ENCODE assay signal across 10 cellular contexts in genomic region chr9:121651014-121651294, GRCh38. TPM values are rescaled to one million over a fixed set of nuclear protein-coding genes. Genes with fewer than 3 reads are reported as not detected.
DNase-seq lines count a peak whose midpoint lies in the region; ATAC-seq and TF ChIP-seq lines count a peak whose summit lies in the region.
"Had no signal": no experiment of that assay in that cellular context is flagged by ENCODE, and none has a peak within 500 bp of the region (broad histone marks: within the 10 kb centered on the region; RNA-seq: fewer than 3 reads in every experiment).

No MANE protein-coding gene starts in this region.

- H3K4me1 Mint-ChIP-seq in naive thymus-derived CD8-positive, alpha-beta T cell = peaks cover 11 to 18% (median 18%) of the 10 kb centered on the region in 4 donors
- H3K4me1 Mint-ChIP-seq in activated CD4-positive, alpha-beta T cell treated with anti-CD3 and anti-CD28 coated beads for 36 hours = peaks cover 11% of the 10 kb centered on the region

- no peaks in the 10 kb centered on the region for H3K36me3 ChIP-seq in cardiac muscle cell
- H3K36me3 ChIP-seq in upper lobe of right lung = no peaks in the 10 kb centered on the region

- ATAC-seq in Right ventricle myocardium superior (ENCODE audit: poor library complexity) (no peak), upper lobe of right lung (no peak), HG03108 (IDR thresholded peaks at IDR 0.05; ENCODE audit: unreplicated experiment) (no peak)
- no peak for ATAC-seq in naive thymus-derived CD8-positive, alpha-beta T cell
- ATAC-seq in activated CD4-positive, alpha-beta T cell treated with anti-CD3 and anti-CD28 coated beads for 36 hours = no peak

- no peak overlapping the region for H3K27ac Mint-ChIP-seq in naive thymus-derived CD8-positive, alpha-beta T cell
- H3K27ac Mint-ChIP-seq in activated CD4-positive, alpha-beta T cell treated with anti-CD3 and anti-CD28 coated beads for 36 hours = no peak overlapping the region

- H3K9me3 ChIP-seq in cardiac muscle cell (ENCODE audit: low read depth) = no peaks in the 10 kb centered on the region
- H3K9me3 ChIP-seq in upper lobe of right lung = no peaks in the 10 kb centered on the region

- CTCF ChIA-PET in activated CD4-positive, alpha-beta T cell treated with anti-CD3 and anti-CD28 coated beads for 36 hours (lab: Charles Lee) = no interaction called here

- TF ChIP-seq CTCF in cardiac muscle cell (IDR thresholded peaks at IDR 0.05; ENCODE audit: low read depth, low read length) (no peak), dorsolateral prefrontal cortex (IDR thresholded peaks at IDR 0.05 in 54 of 56, conservative IDR thresholded peaks at IDR 0.05 in 2 of 56; ENCODE audit: low read depth in 1 of 56, partially characterized antibody in 56 of 56) (no peak), upper lobe of right lung (IDR thresholded peaks at IDR 0.05) (no peak)

- H3K27ac ChIP-seq in cardiac muscle cell = peak overlapping the region; percentile 45
- H3K27ac ChIP-seq in dorsolateral prefrontal cortex = peak overlapping the region in 46 of 59 donors; percentile 1 to 87 (median 56)
- H3K27ac ChIP-seq in upper lobe of right lung = no peak overlapping the region

- H3K4me3 Mint-ChIP-seq in naive thymus-derived CD8-positive, alpha-beta T cell = peak overlapping the region; percentile 54 to 81 (median 74)
- H3K4me3 Mint-ChIP-seq in activated CD4-positive, alpha-beta T cell treated with anti-CD3 and anti-CD28 coated beads for 36 hours = no peak overlapping the region

- H3K27me3 Mint-ChIP-seq in naive thymus-derived CD8-positive, alpha-beta T cell = peaks cover 25 to 82% (median 56%) of the 10 kb centered on the region in 5 donors
- H3K27me3 Mint-ChIP-seq in activated CD4-positive, alpha-beta T cell treated with anti-CD3 and anti-CD28 coated beads for 36 hours = peaks cover 38% of the 10 kb centered on the region

- H3K27me3 ChIP-seq in cardiac muscle cell = no peaks in the 10 kb centered on the region
- H3K27me3 ChIP-seq in dorsolateral prefrontal cortex = no peaks in the 10 kb centered on the region
- no peaks in the 10 kb centered on the region for H3K27me3 ChIP-seq in upper lobe of right lung

- intact Hi-C loops in Right ventricle myocardium superior (cut with DNase I) (no loop called here), dorsolateral prefrontal cortex (cut with DNase I) (no loop called here), upper lobe of right lung (cut with DNase I) (no loop called here)
- intact Hi-C loops in activated CD4-positive, alpha-beta T cell treated with anti-CD3 and anti-CD28 coated beads for 36 hours (cut with DNase I, micrococcal nuclease) = no loop called here

- H3K9me3 Mint-ChIP-seq in naive thymus-derived CD8-positive, alpha-beta T cell = no peaks in the 10 kb centered on the region
- H3K9me3 Mint-ChIP-seq in activated CD4-positive, alpha-beta T cell treated with anti-CD3 and anti-CD28 coated beads for 36 hours (ENCODE audit: low read depth) = no peaks in the 10 kb centered on the region

- H3K4me3 ChIP-seq in cardiac muscle cell (peak overlapping the region; percentile 41), dorsolateral prefrontal cortex (peak overlapping the region; percentile 45 to 83 (median 67)), upper lobe of right lung (peak overlapping the region; percentile 58)

- H3K36me3 Mint-ChIP-seq in naive thymus-derived CD8-positive, alpha-beta T cell = no peaks in the 10 kb centered on the region
- no peaks in the 10 kb centered on the region for H3K36me3 Mint-ChIP-seq in activated CD4-positive, alpha-beta T cell treated with anti-CD3 and anti-CD28 coated beads for 36 hours (ENCODE audit: low read depth)

- peaks cover 26% of the 10 kb centered on the region for H3K4me1 ChIP-seq in cardiac muscle cell (ENCODE audit: low read depth)
- H3K4me1 ChIP-seq in upper lobe of right lung = peaks cover 36% of the 10 kb centered on the region

- no peak for DNase-seq in cardiac muscle cell (ENCODE audit: low read depth in 1 of 2, low spot score in 1 of 2)
- DNase-seq in Right ventricle myocardium superior = no peak
- no peak for DNase-seq in dorsolateral prefrontal cortex
- no peak for DNase-seq in naive thymus-derived CD8-positive, alpha-beta T cell
- no peak for DNase-seq in upper lobe of right lung
- DNase-seq in T-helper 1 cell = no peak
- no peak for DNase-seq in activated CD4-positive, alpha-beta T cell treated with anti-CD3 and anti-CD28 coated beads for 36 hours
- DNase-seq: activated CD8-positive, alpha-beta memory T cell treated with anti-CD3 and anti-CD28 coated beads, Interleukin-2, amount 50 U/mL, for 4 hours; stimulated activated CD4-positive, alpha-beta T cell treated with anti-CD3 and anti-CD28 coated beads, Interleukin-2, amount 100 ng/mL, for 48 hours had no signal

- POLR2A ChIA-PET in naive thymus-derived CD8-positive, alpha-beta T cell (lab: Charles Lee) = no interaction called here
- POLR2A ChIA-PET in activated CD4-positive, alpha-beta T cell treated with anti-CD3 and anti-CD28 coated beads for 36 hours (lab: Charles Lee) = no interaction called here

RNA-seq across cellular contexts. Expression of gene DAB2IP, which starts 0.5 kb away (rescaled TPM):
- total RNA-seq in cardiac muscle cell = 105 TPM in 2 replicates
- polyA plus RNA-seq in cardiac muscle cell = 25.7 and 31.7 TPM in 2 replicates
- 44.7 TPM for total RNA-seq in Right ventricle myocardium superior
- total RNA-seq in dorsolateral prefrontal cortex = 100 to 1,000 TPM in 19 of 120 experiments, 10 to 100 TPM in 101; 41.7 to 155 (median 82.0) TPM
- not detected for total RNA-seq in naive thymus-derived CD8-positive, alpha-beta T cell
- not detected for polyA plus RNA-seq in naive thymus-derived CD8-positive, alpha-beta T cell
- 81.6 TPM for total RNA-seq in upper lobe of right lung
- under 1 TPM; 0.02 to 0.28 TPM for total RNA-seq in activated CD4-positive, alpha-beta T cell treated with anti-CD3 and anti-CD28 coated beads for 36 hours

Comparison
In these comparisons a context has a peak if more than half of its experiments do, and no peak if none do; other contexts are left out.
1. RNA of gene DAB2IP, which starts 0.5 kb away (total RNA-seq): 105 TPM in cardiac muscle cell, 41.7 to 155 TPM in dorsolateral prefrontal cortex, 81.6 TPM in upper lobe of right lung (single experiment) and 44.7 TPM in Right ventricle myocardium superior (single experiment); 0.02 to 0.28 TPM in activated CD4-positive, alpha-beta T cell treated with anti-CD3 and anti-CD28 coated beads for 36 hours and not detected in naive thymus-derived CD8-positive, alpha-beta T cell; every median in the first group is over 10 times any median in the second.
2. Peak in every context shown above with its lines, with median percentiles within 50 percentile points of each other: H3K4me3 ChIP-seq.